9 cellular contexts compared by ENCODE assay signal in the genomic region with DNA sequence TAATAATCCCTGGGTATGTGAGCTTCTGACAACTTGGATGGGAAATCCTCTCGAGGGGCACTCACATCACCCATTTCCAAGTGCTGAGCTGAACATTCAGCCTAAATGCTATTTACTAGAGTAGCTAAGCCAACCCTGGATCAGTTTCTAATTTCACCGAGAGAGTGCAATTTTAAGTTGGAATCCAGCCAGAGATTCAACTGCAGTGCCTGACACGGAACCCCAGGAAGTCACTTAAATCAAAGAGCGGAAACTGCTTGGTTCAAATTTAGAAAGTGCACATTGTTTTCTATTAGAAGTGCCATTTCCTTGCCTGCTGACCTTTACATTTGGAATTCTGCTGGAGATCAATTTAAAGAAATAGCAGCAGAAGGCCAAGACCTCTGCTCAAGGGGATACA. TPM values are rescaled to one million over a fixed set of nuclear protein-coding genes. Genes with fewer than 3 reads are reported as not detected.
DNase-seq lines count a peak whose midpoint lies in the region; ATAC-seq and TF ChIP-seq lines count a peak whose summit lies in the region.
"Had no signal": no experiment of that assay in that cellular context is flagged by ENCODE, and none has a peak within 500 bp of the region (broad histone marks: within the 10 kb centered on the region; RNA-seq: fewer than 3 reads in every experiment).

No MANE protein-coding gene starts in this region.

- no peaks in the 10 kb centered on the region for H3K36me3 ChIP-seq in sigmoid colon
- H3K36me3 ChIP-seq: neutrophil had no signal

- DNase-seq in NCI-H2171 (lab: John Stamatoyannopoulos, UW) (peak; percentile 32), chondrocyte (ENCODE audit: low spot score) (no peak), sigmoid colon (no peak), cortex of kidney (lab: John Stamatoyannopoulos, UW) (no peak), iPS-NIHi11 (ENCODE audit: low spot score) (no peak)

- H3K27ac Mint-ChIP-seq in chondrocyte (ENCODE audit: unreplicated experiment) = peak overlapping the region; percentile 27

- no peaks in the 10 kb centered on the region for H3K9me3 ChIP-seq in sigmoid colon
- H3K9me3 ChIP-seq: neutrophil had no signal

- peak overlapping the region in 3 of 4 donors; percentile 29 to 33 (median 32) for H3K27ac ChIP-seq in sigmoid colon
- H3K27ac ChIP-seq: neutrophil had no signal

- no peaks in the 10 kb centered on the region for H3K27me3 Mint-ChIP-seq in chondrocyte (ENCODE audit: low read depth)

- H3K36me3 Mint-ChIP-seq in chondrocyte (ENCODE audit: low read depth) = peaks cover 11% of the 10 kb centered on the region

- no peaks in the 10 kb centered on the region for H3K27me3 ChIP-seq in sigmoid colon

- H3K4me1 Mint-ChIP-seq in chondrocyte (ENCODE audit: low read depth) = peaks cover 32% of the 10 kb centered on the region

- H3K9me3 Mint-ChIP-seq in chondrocyte (ENCODE audit: low read depth) = no peaks in the 10 kb centered on the region

- no peak overlapping the region for H3K4me3 ChIP-seq in sigmoid colon

- no peak for TF ChIP-seq EP300 in sigmoid colon (IDR thresholded peaks at IDR 0.05)

- intact Hi-C loops in sigmoid colon (cut with DNase I) = no loop called here

- TF ChIP-seq POLR2A in sigmoid colon (IDR thresholded peaks at IDR 0.05) = no peak

- ATAC-seq in GM21390 (IDR thresholded peaks at IDR 0.05; ENCODE audit: unreplicated experiment) = peak; percentile 47
- ATAC-seq in GM21737 (IDR thresholded peaks at IDR 0.05; ENCODE audit: unreplicated experiment) = no peak
- ATAC-seq in HG02642 (IDR thresholded peaks at IDR 0.05; ENCODE audit: poor library complexity, unreplicated experiment) = no peak

- 7 to 8% methylated on average over 4 of the region's 4 CpGs for WGBS in sigmoid colon, 2 donors

- peaks cover 0 to 23% (median 13%) of the 10 kb centered on the region in 4 donors for H3K4me1 ChIP-seq in sigmoid colon

- TF ChIP-seq CTCF in chondrocyte (IDR thresholded peaks at IDR 0.05) (no peak), sigmoid colon (IDR thresholded peaks at IDR 0.05) (no peak)

- no peak overlapping the region for H3K4me3 Mint-ChIP-seq in chondrocyte (ENCODE audit: unreplicated experiment)

RNA-seq across cellular contexts. Expression of gene SPRY4, which starts 8.8 kb away (rescaled TPM):
- total RNA-seq in chondrocyte (5.3 to 9.6 TPM (median 8.3 TPM) in 3 replicates), sigmoid colon (10 to 100 TPM in 3 of 4 donors, 1 to 10 TPM in 1; 8.6 to 15.7 (median 12.4) TPM)
- 1 to 10 TPM; 1.8 to 5.1 (median 3.5) TPM for polyA plus RNA-seq in sigmoid colon
